1 cellular context compared by ENCODE assay signal in genomic region chr2:18402-19271, GRCh38.
TF ChIP-seq lines count a peak whose summit lies in the region.

No MANE protein-coding gene starts in this region.

TF ChIP-seq in HCT116, 20 proteins besides CTCF, POLR2A, EP300 and RAD21 (continued from another document):
- TF ChIP-seq REST (IDR thresholded peaks at IDR 0.05; ENCODE audit: low read depth) (no peak), CEBPB (IDR thresholded peaks at IDR 0.05; ENCODE audit: low read depth) (no peak), SRF (IDR thresholded peaks at IDR 0.05; ENCODE audit: low read depth) (no peak), SIN3A (IDR thresholded peaks at IDR 0.05; ENCODE audit: low read depth) (no peak), ELF1 (IDR thresholded peaks at IDR 0.05; ENCODE audit: borderline replicate concordance, low read depth) (no peak), ATF3 (IDR thresholded peaks at IDR 0.05) (no peak), EZH2phosphoT487 (IDR thresholded peaks at IDR 0.05; ENCODE audit: borderline replicate concordance) (no peak), CBX3 (IDR thresholded peaks at IDR 0.05; ENCODE audit: low read depth) (no peak), TCF7L2 (IDR thresholded peaks at IDR 0.05; ENCODE audit: borderline replicate concordance, extremely low read depth, insufficient read depth, insufficient read length) (no peak)
